Comparison of ENCODE assay signal across 15 cellular contexts in the genomic region with DNA sequence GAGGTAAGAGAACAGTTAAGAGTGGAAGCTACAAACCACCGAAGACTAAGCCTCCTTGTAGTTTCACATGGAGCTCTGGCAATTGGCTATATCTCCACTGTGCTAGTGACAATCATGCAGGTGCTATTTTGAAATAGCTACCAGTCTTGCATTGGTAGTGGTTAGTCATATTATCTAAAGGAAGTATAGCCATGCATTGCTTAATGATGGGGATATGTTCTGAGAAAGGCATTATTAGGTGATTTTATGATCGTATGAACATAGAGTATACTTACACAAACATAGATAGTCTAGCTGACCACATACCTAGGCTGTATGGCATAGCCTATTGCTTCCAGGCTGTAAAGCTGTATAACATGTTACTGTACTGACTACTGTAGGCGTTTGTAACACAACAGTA.
"Had no signal": no experiment of that assay in that cellular context is flagged by ENCODE, and none has a peak within 500 bp of the region (broad histone marks: within the 10 kb centered on the region; RNA-seq: fewer than 3 reads in every experiment).

No MANE protein-coding gene starts in this region.

- H3K4me1 ChIP-seq: right atrium auricular region, tibial nerve had no signal

- H3K4me3 ChIP-seq: gastroesophageal sphincter, heart right ventricle, right atrium auricular region, tibial nerve had no signal

- FAIRE-seq: islet of Langerhans had no signal

- H3K27me3 ChIP-seq: gastroesophageal sphincter, heart right ventricle, right atrium auricular region, tibial nerve had no signal

- ATAC-seq: gastroesophageal sphincter, heart right ventricle, left lobe of liver, T-cell had no signal

- H3K9me3 ChIP-seq: gastroesophageal sphincter, heart right ventricle, right atrium auricular region, tibial nerve had no signal

- DNase-seq: activated CD4-positive, CD25-positive, alpha-beta regulatory T cell treated with anti-CD3 and anti-CD28 coated beads, Interleukin-2, amount 50 U/mL, for 72 hours; activated naive CD4-positive, alpha-beta T cell; activated naive CD8-positive, alpha-beta T cell treated with anti-CD3 and anti-CD28 coated beads, Interleukin-2, amount 10 ng/mL, durations not matched to agents 7 days and 5 days; effector memory CD4-positive, alpha-beta T cell; heart right ventricle; stimulated activated CD4-positive, alpha-beta T cell treated with anti-CD3 and anti-CD28 coated beads, Interleukin-15, amount 100 ng/mL, for 24 hours; stimulated activated CD4-positive, alpha-beta T cell treated with anti-CD3 and anti-CD28 coated beads, Interleukin-4, amount 100 ng/mL, for 24 hours; stimulated activated naive CD4-positive, alpha-beta T cell treated with Interleukin-2 at 50 U/mL for 16 hours; substantia nigra; T-cell had no signal
